1 cellular context compared by ENCODE assay signal in genomic region chr12:31073527-31074332, GRCh38.
TF ChIP-seq lines count a peak whose summit lies in the region.
"Not testable (repeated sequence)": the region's sequence is repeated elsewhere in the genome, so short reads cannot be mapped to it uniquely, and the experiment has no call there.

TSS of gene DDX11 (plus strand) at chr12:31073860. CDS start at chr12:31078394, 4,534 bp downstream.

TF ChIP-seq in HepG2, 621 proteins besides CTCF, POLR2A, EP300 and RAD21 (continued from another document and continues in another):
- TF ChIP-seq PBX2 (CRISPR knock-in tag; IDR thresholded peaks at IDR 0.05) (peak; percentile 92), ZNF446 (CRISPR knock-in tag; IDR thresholded peaks at IDR 0.05) (0 out of 2 replicates have a peak, but pooled peaks have one; percentile 22), YEATS2 (CRISPR knock-in tag; IDR thresholded peaks at IDR 0.05; ENCODE audit: borderline replicate concordance) (peak; percentile 88), HOXA3 (CRISPR knock-in tag; IDR thresholded peaks at IDR 0.05) (peak; percentile 16; the same call in 1 of the 2 replicates), RFXAP (CRISPR knock-in tag; IDR thresholded peaks at IDR 0.05; ENCODE audit: borderline replicate concordance) (0 out of 2 replicates have a peak, but pooled peaks have one; percentile 22), NFYC (CRISPR knock-in tag; IDR thresholded peaks at IDR 0.05) (peak; percentile 79), ZNF839 (CRISPR knock-in tag; IDR thresholded peaks at IDR 0.05; ENCODE audit: borderline replicate concordance) (peak; percentile 21; the same call in 1 of the 2 replicates), KDM2A (CRISPR knock-in tag; IDR thresholded peaks at IDR 0.05; ENCODE audit: borderline replicate concordance, low read depth) (peak; percentile 62; the same call in 1 of the 2 replicates), ZNF747 (CRISPR knock-in tag; IDR thresholded peaks at IDR 0.05; ENCODE audit: borderline replicate concordance) (peak; percentile 55; the same call in 1 of the 2 replicates), REPIN1 (CRISPR knock-in tag; IDR thresholded peaks at IDR 0.05; ENCODE audit: borderline replicate concordance, low read depth) (peak; percentile 13; the same call in 1 of the 2 replicates), MEF2D (CRISPR knock-in tag; IDR thresholded peaks at IDR 0.05) (peak; percentile 74; the same call in 1 of the 2 replicates), ZNF12 (CRISPR knock-in tag; IDR thresholded peaks at IDR 0.05) (0 out of 2 replicates have a peak, but pooled peaks have one; percentile 9), ELF1 (CRISPR knock-in tag; IDR thresholded peaks at IDR 0.05) (peak; percentile 89), SRY (CRISPR knock-in tag; IDR thresholded peaks at IDR 0.05) (peak; percentile 31; the same call in 1 of the 2 replicates), ZIK1 (CRISPR knock-in tag; IDR thresholded peaks at IDR 0.05; ENCODE audit: borderline replicate concordance, low read depth) (peak; percentile 34; the same call in 1 of the 2 replicates), ELF4 (CRISPR knock-in tag; IDR thresholded peaks at IDR 0.05; ENCODE audit: borderline replicate concordance) (peak; percentile 76), ZSCAN9 (CRISPR knock-in tag; IDR thresholded peaks at IDR 0.05; ENCODE audit: borderline replicate concordance) (0 out of 2 replicates have a peak, but pooled peaks have one; percentile 26), ZBTB4 (CRISPR knock-in tag; IDR thresholded peaks at IDR 0.05; ENCODE audit: borderline replicate concordance) (0 out of 2 replicates have a peak, but pooled peaks have one; percentile 14), ZSCAN12 (CRISPR knock-in tag; IDR thresholded peaks at IDR 0.05) (0 out of 2 replicates have a peak, but pooled peaks have one; percentile 62), ZMYM4 (CRISPR knock-in tag; IDR thresholded peaks at IDR 0.05) (peak; percentile 32; the same call in 1 of the 2 replicates), NRL (CRISPR knock-in tag; IDR thresholded peaks at IDR 0.05; ENCODE audit: borderline replicate concordance) (peak; percentile 65; the same call in 1 of the 2 replicates), SP2 (CRISPR knock-in tag; IDR thresholded peaks at IDR 0.05) (peak; percentile 93), GABPB1 (CRISPR knock-in tag; IDR thresholded peaks at IDR 0.05) (peak; percentile 97), MYC (CRISPR knock-in tag; IDR thresholded peaks at IDR 0.05; ENCODE audit: borderline replicate concordance) (peak; percentile 64; the same call in 1 of the 2 replicates), MXD4 (CRISPR knock-in tag; IDR thresholded peaks at IDR 0.05) (peak; percentile 55; the same call in 1 of the 2 replicates), DRAP1 (CRISPR knock-in tag; IDR thresholded peaks at IDR 0.05) (peak; percentile 30; the same call in 1 of the 2 replicates), NKX3-1 (CRISPR knock-in tag; IDR thresholded peaks at IDR 0.05) (peak; percentile 13; the same call in 1 of the 2 replicates), ZNF709 (CRISPR knock-in tag; IDR thresholded peaks at IDR 0.05) (peak; percentile 23; the same call in 1 of the 2 replicates), ZNF724P (CRISPR knock-in tag; IDR thresholded peaks at IDR 0.05; ENCODE audit: borderline replicate concordance) (0 out of 2 replicates have a peak, but pooled peaks have one; percentile 66), PITX1 (CRISPR knock-in tag; IDR thresholded peaks at IDR 0.05) (peak; percentile 17; the same call in 1 of the 2 replicates), GATAD1 (CRISPR knock-in tag; IDR thresholded peaks at IDR 0.05) (peak; percentile 84), TFDP1 (CRISPR knock-in tag; IDR thresholded peaks at IDR 0.05; ENCODE audit: borderline replicate concordance) (peak; percentile 88; the same call in 1 of the 2 replicates), POGZ (CRISPR knock-in tag; IDR thresholded peaks at IDR 0.05) (peak; percentile 75), CREM (IDR thresholded peaks at IDR 0.05) (peak; percentile 20; the same call in 1 of the 2 replicates), ARID5B (CRISPR knock-in tag; IDR thresholded peaks at IDR 0.05) (0 out of 2 replicates have a peak, but pooled peaks have one; percentile 7), ZFP1 (CRISPR knock-in tag; IDR thresholded peaks at IDR 0.05) (0 out of 2 replicates have a peak, but pooled peaks have one; percentile 48)
- TF ChIP-seq, protein P1, sequence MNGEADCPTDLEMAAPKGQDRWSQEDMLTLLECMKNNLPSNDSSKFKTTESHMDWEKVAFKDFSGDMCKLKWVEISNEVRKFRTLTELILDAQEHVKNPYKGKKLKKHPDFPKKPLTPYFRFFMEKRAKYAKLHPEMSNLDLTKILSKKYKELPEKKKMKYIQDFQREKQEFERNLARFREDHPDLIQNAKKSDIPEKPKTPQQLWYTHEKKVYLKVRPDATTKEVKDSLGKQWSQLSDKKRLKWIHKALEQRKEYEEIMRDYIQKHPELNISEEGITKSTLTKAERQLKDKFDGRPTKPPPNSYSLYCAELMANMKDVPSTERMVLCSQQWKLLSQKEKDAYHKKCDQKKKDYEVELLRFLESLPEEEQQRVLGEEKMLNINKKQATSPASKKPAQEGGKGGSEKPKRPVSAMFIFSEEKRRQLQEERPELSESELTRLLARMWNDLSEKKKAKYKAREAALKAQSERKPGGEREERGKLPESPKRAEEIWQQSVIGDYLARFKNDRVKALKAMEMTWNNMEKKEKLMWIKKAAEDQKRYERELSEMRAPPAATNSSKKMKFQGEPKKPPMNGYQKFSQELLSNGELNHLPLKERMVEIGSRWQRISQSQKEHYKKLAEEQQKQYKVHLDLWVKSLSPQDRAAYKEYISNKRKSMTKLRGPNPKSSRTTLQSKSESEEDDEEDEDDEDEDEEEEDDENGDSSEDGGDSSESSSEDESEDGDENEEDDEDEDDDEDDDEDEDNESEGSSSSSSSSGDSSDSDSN (CRISPR knock-in tag; IDR thresholded peaks at IDR 0.05) = peak; percentile 15; the same call in 1 of the 2 replicates
- TF ChIP-seq, protein P2, sequence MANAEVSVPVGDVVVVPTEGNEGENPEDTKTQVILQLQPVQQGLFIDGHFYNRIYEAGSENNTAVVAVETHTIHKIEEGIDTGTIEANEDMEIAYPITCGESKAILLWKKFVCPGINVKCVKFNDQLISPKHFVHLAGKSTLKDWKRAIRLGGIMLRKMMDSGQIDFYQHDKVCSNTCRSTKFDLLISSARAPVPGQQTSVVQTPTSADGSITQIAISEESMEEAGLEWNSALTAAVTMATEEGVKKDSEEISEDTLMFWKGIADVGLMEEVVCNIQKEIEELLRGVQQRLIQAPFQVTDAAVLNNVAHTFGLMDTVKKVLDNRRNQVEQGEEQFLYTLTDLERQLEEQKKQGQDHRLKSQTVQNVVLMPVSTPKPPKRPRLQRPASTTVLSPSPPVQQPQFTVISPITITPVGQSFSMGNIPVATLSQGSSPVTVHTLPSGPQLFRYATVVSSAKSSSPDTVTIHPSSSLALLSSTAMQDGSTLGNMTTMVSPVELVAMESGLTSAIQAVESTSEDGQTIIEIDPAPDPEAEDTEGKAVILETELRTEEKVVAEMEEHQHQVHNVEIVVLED (CRISPR knock-in tag; IDR thresholded peaks at IDR 0.05; ENCODE audit: borderline replicate concordance) = peak; percentile 71
- TF ChIP-seq, protein P3, sequence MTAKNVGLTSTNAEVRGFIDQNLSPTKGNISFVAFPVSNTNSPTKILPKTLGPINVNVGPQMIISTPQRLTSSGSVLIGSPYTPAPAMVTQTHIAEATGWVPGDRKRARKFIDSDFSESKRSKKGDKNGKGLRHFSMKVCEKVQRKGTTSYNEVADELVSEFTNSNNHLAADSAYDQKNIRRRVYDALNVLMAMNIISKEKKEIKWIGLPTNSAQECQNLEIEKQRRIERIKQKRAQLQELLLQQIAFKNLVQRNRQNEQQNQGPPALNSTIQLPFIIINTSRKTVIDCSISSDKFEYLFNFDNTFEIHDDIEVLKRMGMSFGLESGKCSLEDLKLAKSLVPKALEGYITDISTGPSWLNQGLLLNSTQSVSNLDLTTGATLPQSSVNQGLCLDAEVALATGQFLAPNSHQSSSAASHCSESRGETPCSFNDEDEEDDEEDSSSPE (CRISPR knock-in tag; IDR thresholded peaks at IDR 0.05) = peak; percentile 94
- not testable (repeated sequence) for TF ChIP-seq CREM (CRISPR knock-in tag; IDR thresholded peaks at IDR 0.05)
- TF ChIP-seq, protein P4, sequence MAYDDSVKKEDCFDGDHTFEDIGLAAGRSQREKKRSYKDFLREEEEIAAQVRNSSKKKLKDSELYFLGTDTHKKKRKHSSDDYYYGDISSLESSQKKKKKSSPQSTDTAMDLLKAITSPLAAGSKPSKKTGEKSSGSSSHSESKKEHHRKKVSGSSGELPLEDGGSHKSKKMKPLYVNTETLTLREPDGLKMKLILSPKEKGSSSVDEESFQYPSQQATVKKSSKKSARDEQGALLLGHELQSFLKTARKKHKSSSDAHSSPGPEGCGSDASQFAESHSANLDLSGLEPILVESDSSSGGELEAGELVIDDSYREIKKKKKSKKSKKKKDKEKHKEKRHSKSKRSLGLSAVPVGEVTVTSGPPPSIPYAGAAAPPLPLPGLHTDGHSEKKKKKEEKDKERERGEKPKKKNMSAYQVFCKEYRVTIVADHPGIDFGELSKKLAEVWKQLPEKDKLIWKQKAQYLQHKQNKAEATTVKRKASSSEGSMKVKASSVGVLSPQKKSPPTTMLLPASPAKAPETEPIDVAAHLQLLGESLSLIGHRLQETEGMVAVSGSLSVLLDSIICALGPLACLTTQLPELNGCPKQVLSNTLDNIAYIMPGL (CRISPR knock-in tag; IDR thresholded peaks at IDR 0.05; ENCODE audit: borderline replicate concordance in 1 of 2, low read depth in 1 of 2) = peak; percentile 30 to 56; a peak in 3 of 4 replicates
- TF ChIP-seq, protein P5, sequence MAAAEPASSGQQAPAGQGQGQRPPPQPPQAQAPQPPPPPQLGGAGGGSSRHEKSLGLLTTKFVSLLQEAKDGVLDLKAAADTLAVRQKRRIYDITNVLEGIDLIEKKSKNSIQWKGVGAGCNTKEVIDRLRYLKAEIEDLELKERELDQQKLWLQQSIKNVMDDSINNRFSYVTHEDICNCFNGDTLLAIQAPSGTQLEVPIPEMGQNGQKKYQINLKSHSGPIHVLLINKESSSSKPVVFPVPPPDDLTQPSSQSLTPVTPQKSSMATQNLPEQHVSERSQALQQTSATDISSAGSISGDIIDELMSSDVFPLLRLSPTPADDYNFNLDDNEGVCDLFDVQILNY (CRISPR knock-in tag; conservative IDR thresholded peaks at IDR 0.05) = peak; percentile 68; the same call in 1 of the 2 replicates
